Comparison of ENCODE assay signal across 7 cellular contexts in the genomic region with DNA sequence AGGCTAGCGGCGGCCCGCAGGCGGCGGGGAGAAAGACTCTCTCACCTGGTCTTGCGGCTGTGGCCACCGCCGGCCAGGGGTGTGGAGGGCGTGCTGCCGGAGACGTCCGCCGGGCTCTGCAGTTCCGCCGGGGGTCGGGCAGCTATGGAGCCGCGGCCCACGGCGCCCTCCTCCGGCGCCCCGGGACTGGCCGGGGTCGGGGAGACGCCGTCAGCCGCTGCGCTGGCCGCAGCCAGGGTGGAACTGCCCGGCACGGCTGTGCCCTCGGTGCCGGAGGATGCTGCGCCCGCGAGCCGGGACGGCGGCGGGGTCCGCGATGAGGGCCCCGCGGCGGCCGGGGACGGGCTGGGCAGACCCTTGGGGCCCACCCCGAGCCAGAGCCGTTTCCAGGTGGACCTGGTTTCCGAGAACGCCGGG. TPM values are rescaled to one million over a fixed set of nuclear protein-coding genes. Genes with fewer than 3 reads are reported as not detected.
DNase-seq lines count a peak whose midpoint lies in the region; ATAC-seq and TF ChIP-seq lines count a peak whose summit lies in the region.

No MANE protein-coding gene starts in this region.

- H3K79me2 ChIP-seq in PC-3 (ENCODE audit: low read length) (peaks cover 79% of the 10 kb centered on the region), neural progenitor cell (ENCODE audit: low read depth) (peaks cover 21% of the 10 kb centered on the region)

- no peak for DNase-seq in PC-3
- DNase-seq in neural progenitor cell (ENCODE audit: low spot score): no peak
- no peak for DNase-seq in NAMALWA (ENCODE audit: low spot score)
- DNase-seq in activated gamma-delta T cell (lab: John Stamatoyannopoulos, UW): no peak

- H3K36me3 ChIP-seq in PC-3 (ENCODE audit: low read depth, low read length) (no peaks in the 10 kb centered on the region), esophagus (ENCODE audit: control insufficient read depth in 2 of 2, insufficient read depth in 2 of 2, low read length in 1 of 2) (no peaks in the 10 kb centered on the region), neural progenitor cell (no peaks in the 10 kb centered on the region)

- H2AFZ ChIP-seq in PC-3 (ENCODE audit: low read length): peak overlapping the region; percentile 20; the same call in 1 of the 2 replicates
- H2AFZ ChIP-seq in neural progenitor cell (replicated peaks): peak overlapping the region; percentile 88

- no peak overlapping the region for H3K27ac Mint-ChIP-seq in neural progenitor cell

- H3K27ac ChIP-seq in PC-3 (ENCODE audit: low read length): no peak overlapping the region
- H3K27ac ChIP-seq in esophagus (ENCODE audit: low read depth in 2 of 2, low read length in 1 of 2): peak overlapping the region; percentile 97 to 99
- no peak overlapping the region for H3K27ac ChIP-seq in neural progenitor cell

- TF ChIP-seq CTCF in PC-3 (conservative IDR thresholded peaks at IDR 0.05; ENCODE audit: low read depth, low read length): peak; percentile 40; the same call in 1 of the 2 replicates
- TF ChIP-seq CTCF in neural progenitor cell (IDR thresholded peaks at IDR 0.05): peak; percentile 47

- H3K27me3 Mint-ChIP-seq in neural progenitor cell (ENCODE audit: insufficient read depth, low read depth): no peaks in the 10 kb centered on the region

- ATAC-seq in GM18511 (IDR thresholded peaks at IDR 0.05; ENCODE audit: unreplicated experiment) (peak; percentile 35), HG02571 (IDR thresholded peaks at IDR 0.05; ENCODE audit: unreplicated experiment) (peak; percentile 30), PC-3 (peak; percentile 29; the same call in 1 of the 2 replicates)

- H3K4me2 ChIP-seq in PC-3 (ENCODE audit: low read length): peak overlapping the region; percentile 100
- peak overlapping the region; percentile 88 for H3K4me2 ChIP-seq in neural progenitor cell

- BruUV-seq in PC-3 (replicated peaks; lab: Mats Ljungman, UMichigan): no TSS peak

- H3K36me3 Mint-ChIP-seq in neural progenitor cell: peaks cover 17% of the 10 kb centered on the region

- no peaks in the 10 kb centered on the region for H3K9me3 Mint-ChIP-seq in neural progenitor cell

- no peaks in the 10 kb centered on the region for H3K9me3 ChIP-seq in PC-3 (ENCODE audit: low read length)
- no peaks in the 10 kb centered on the region for H3K9me3 ChIP-seq in esophagus (ENCODE audit: control insufficient read depth in 2 of 2, insufficient read depth in 1 of 2, low read depth in 1 of 2, low read length in 1 of 2)
- no peaks in the 10 kb centered on the region for H3K9me3 ChIP-seq in neural progenitor cell (ENCODE audit: low read depth)

- H3K4me1 Mint-ChIP-seq in neural progenitor cell: peaks cover 48% of the 10 kb centered on the region

- H3K4me1 ChIP-seq in PC-3 (ENCODE audit: insufficient read depth, low read length): peaks cover 42% of the 10 kb centered on the region
- peaks cover 0 to 9% of the 10 kb centered on the region in 2 donors for H3K4me1 ChIP-seq in esophagus (ENCODE audit: control insufficient read depth in 2 of 2, insufficient read depth in 2 of 2, low read length in 1 of 2)
- H3K4me1 ChIP-seq in neural progenitor cell: peaks cover 14% of the 10 kb centered on the region

- CTCF ChIA-PET in PC-3 (lab: Charles Lee): interaction anchor here (0.5 kb wide), 2 partner anchors 42 to 242 kb away, joined by 3 to 5 read pairs; no protein-coding TSS in a partner anchor

- intact Hi-C loops in PC-3 (cut with micrococcal nuclease): loop anchor here (1.0 to 2.0 kb wide), 11 partner anchors 45 to 327 kb away; no protein-coding TSS in a partner anchor

- peaks cover 34% of the 10 kb centered on the region for H4K20me1 ChIP-seq in PC-3 (ENCODE audit: low read length)
- H4K20me1 ChIP-seq in neural progenitor cell (ENCODE audit: low read depth): peaks cover 23% of the 10 kb centered on the region

- POLR2A ChIA-PET in PC-3 (lab: Charles Lee; ENCODE audit: unreplicated experiment): interaction anchor here (0.6 to 0.7 kb wide), 2 partner anchors 103 to 109 kb away, joined by 3 read pairs; no protein-coding TSS in a partner anchor

- no peak overlapping the region for H3K4me3 Mint-ChIP-seq in neural progenitor cell

- H3K4me3 ChIP-seq in PC-3 (ENCODE audit: low read length) (peak overlapping the region; percentile 89), esophagus (ENCODE audit: low read depth in 1 of 2, low read length in 2 of 2) (peak overlapping the region; percentile 88 to 100), neural progenitor cell (peak overlapping the region; percentile 89)

- no peaks in the 10 kb centered on the region for H3K9me2 ChIP-seq in PC-3 (replicated peaks; ENCODE audit: low read length)

- 0 to 1% methylated on average over 26 to 53 of the region's 53 CpGs for WGBS in esophagus, 2 donors

- H3K27me3 ChIP-seq in PC-3 (ENCODE audit: low read length): no peaks in the 10 kb centered on the region
- H3K27me3 ChIP-seq in esophagus (ENCODE audit: control insufficient read depth in 1 of 2, insufficient read depth in 2 of 2, low read length in 2 of 2): no peaks in the 10 kb centered on the region
- peaks cover 15% of the 10 kb centered on the region for H3K27me3 ChIP-seq in neural progenitor cell

- H3F3A ChIP-seq in PC-3 (ENCODE audit: low read length, unreplicated experiment): no peaks in the 10 kb centered on the region
- peaks cover 25% of the 10 kb centered on the region for H3F3A ChIP-seq in neural progenitor cell (ENCODE audit: low read depth)

- H3K9ac ChIP-seq in PC-3 (ENCODE audit: low read length): peak overlapping the region; percentile 90; the same call in 1 of the 2 replicates
- no peak overlapping the region for H3K9ac ChIP-seq in neural progenitor cell

RNA-seq across cellular contexts. Expression of a gene that starts 0.3 kb away (rescaled TPM):
- total RNA-seq in PC-3 (2014; rRNA removed) (33.9 and 42.3 TPM in 2 replicates), neural progenitor cell (ENCODE audit: low replicate concordance) (15.6 and 24.6 TPM in 2 replicates)
- 1 to 10 TPM; 1.2 to 2.0 TPM for polyA plus RNA-seq in esophagus

Comparison
In these comparisons a context has a peak if more than half of its experiments do, and no peak if none do; other contexts are left out.
1. H3K27ac ChIP-seq: peak in esophagus (2 of 2); none in PC-3 (single experiment) and neural progenitor cell (single experiment).
2. Peak in every context shown above with its lines, with median percentiles within 50 percentile points of each other: ATAC-seq and H3K4me3 ChIP-seq.